In genomic region chr14:105045710-105046326, GRCh38 we compare ENCODE assay signal across 1 cellular context.
TF ChIP-seq lines count a peak whose summit lies in the region.

No MANE protein-coding gene starts in this region.

TF ChIP-seq in GM12878, 131 proteins besides CTCF, POLR2A, EP300 and RAD21 (continued from another document):
- TF ChIP-seq, protein P1, sequence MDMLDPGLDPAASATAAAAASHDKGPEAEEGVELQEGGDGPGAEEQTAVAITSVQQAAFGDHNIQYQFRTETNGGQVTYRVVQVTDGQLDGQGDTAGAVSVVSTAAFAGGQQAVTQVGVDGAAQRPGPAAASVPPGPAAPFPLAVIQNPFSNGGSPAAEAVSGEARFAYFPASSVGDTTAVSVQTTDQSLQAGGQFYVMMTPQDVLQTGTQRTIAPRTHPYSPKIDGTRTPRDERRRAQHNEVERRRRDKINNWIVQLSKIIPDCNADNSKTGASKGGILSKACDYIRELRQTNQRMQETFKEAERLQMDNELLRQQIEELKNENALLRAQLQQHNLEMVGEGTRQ (IDR thresholded peaks at IDR 0.05; ENCODE audit: borderline replicate concordance, low read depth, low read length), result no peak
- TF ChIP-seq BCL11A (IDR thresholded peaks at IDR 0.05; ENCODE audit: low read depth, low read length) (no peak), REST (IDR thresholded peaks at IDR 0.05; ENCODE audit: low read depth, low read length) (no peak), NR2C1 (IDR thresholded peaks at IDR 0.05) (0 out of 2 replicates have a peak, but pooled peaks have one; percentile 14), CBX5 (IDR thresholded peaks at IDR 0.05; ENCODE audit: low read depth) (0 out of 2 replicates have a peak, but pooled peaks have one; percentile 63), YY1 (IDR thresholded peaks at IDR 0.05; ENCODE audit: low read depth, low read length) (peak; percentile 88), FOXM1 (IDR thresholded peaks at IDR 0.05; ENCODE audit: low read depth, low read length) (peak; percentile 86), HCFC1 (IDR thresholded peaks at IDR 0.05; ENCODE audit: low read length) (peak; percentile 42; the same call in 1 of the 2 replicates), TAF1 (IDR thresholded peaks at IDR 0.05; ENCODE audit: borderline replicate concordance, low read depth, low read length) (no peak), ZNF217 (IDR thresholded peaks at IDR 0.05) (peak; percentile 44; the same call in 1 of the 2 replicates), NR2F1 (conservative IDR thresholded peaks at IDR 0.05) (peak; percentile 57), DPF2 (IDR thresholded peaks at IDR 0.05) (peak; percentile 82), ESRRA (IDR thresholded peaks at IDR 0.05; ENCODE audit: low read length) (peak; percentile 74; the same call in 1 of the 2 replicates), TCF12 (IDR thresholded peaks at IDR 0.05; ENCODE audit: low read depth, low read length) (0 out of 2 replicates have a peak, but pooled peaks have one; percentile 45), POLR2AphosphoS2 (IDR thresholded peaks at IDR 0.05; ENCODE audit: low read depth, low read length) (peak; percentile 81; the same call in 1 of the 2 replicates)
- TF ChIP-seq, protein P2, sequence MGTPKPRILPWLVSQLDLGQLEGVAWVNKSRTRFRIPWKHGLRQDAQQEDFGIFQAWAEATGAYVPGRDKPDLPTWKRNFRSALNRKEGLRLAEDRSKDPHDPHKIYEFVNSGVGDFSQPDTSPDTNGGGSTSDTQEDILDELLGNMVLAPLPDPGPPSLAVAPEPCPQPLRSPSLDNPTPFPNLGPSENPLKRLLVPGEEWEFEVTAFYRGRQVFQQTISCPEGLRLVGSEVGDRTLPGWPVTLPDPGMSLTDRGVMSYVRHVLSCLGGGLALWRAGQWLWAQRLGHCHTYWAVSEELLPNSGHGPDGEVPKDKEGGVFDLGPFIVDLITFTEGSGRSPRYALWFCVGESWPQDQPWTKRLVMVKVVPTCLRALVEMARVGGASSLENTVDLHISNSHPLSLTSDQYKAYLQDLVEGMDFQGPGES (IDR thresholded peaks at IDR 0.05), result peak; percentile 41; the same call in 1 of the 2 replicates
